Comparison of ENCODE assay signal across 11 cellular contexts in the genomic region with DNA sequence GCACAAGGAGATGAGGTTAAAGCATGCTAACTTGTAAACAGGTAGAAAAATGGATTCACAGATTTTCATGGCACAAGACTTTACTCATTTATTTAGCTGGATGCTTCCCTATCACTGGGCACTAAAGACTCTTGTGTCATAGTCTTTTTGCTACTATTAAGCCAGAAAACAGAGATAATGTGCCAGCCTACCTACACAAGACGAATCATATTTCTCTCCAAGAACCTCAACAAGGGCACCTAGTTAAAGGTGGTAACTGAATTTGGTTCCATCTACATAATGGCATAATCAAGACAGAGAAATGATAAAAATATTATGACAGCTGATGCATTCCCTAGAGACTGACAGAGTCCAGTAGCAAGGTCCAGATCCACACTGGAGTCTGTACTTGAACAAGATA. TPM values are rescaled to one million over a fixed set of nuclear protein-coding genes. Genes with fewer than 3 reads are reported as not detected.
"Had no signal": no experiment of that assay in that cellular context is flagged by ENCODE, and none has a peak within 500 bp of the region (broad histone marks: within the 10 kb centered on the region; RNA-seq: fewer than 3 reads in every experiment).

No MANE protein-coding gene starts in this region.

- ATAC-seq: HepG2, K562 had no signal

- H3K9ac ChIP-seq: KMS-11 had no signal

- DNase-seq: IMR-90, KBM-7, KG1 had no signal

- H3K4me2 ChIP-seq: KMS-11 had no signal

- FAIRE-seq: HepG2, HTR-8/SVneo, K562 had no signal

- H3K4me3 ChIP-seq: K562 had no signal

- H3K27ac ChIP-seq: HL-60, KMS-11 had no signal

RNA-seq across cellular contexts. Expression of a gene that starts 3.8 kb away (rescaled TPM):
- total RNA-seq: HepG2, HT-29, HT1080, IMR-90 had no signal
- polyA plus RNA-seq: IgD-negative memory B cell, IMR-90 had no signal
